ENCODE assay signal across 27 cellular contexts in genomic region chr16:64254443-64255367, GRCh38.
"Had no signal": no experiment of that assay in that cellular context is flagged by ENCODE, and none has a peak within 500 bp of the region (broad histone marks: within the 10 kb centered on the region; RNA-seq: fewer than 3 reads in every experiment).

No MANE protein-coding gene starts in this region.

- H3K4me3 ChIP-seq: ascending aorta, breast epithelium, gastrocnemius medialis, heart left ventricle had no signal

- DNase-seq: activated CD4-positive, alpha-beta memory T cell treated with anti-CD3 and anti-CD28 coated beads for 36 hours; activated CD4-positive, alpha-beta T cell treated with anti-CD3 and anti-CD28 coated beads for 36 hours; activated CD4-positive, alpha-beta T cell treated with anti-CD3 and anti-CD28 coated beads, Interleukin-2, amount 10 ng/mL, durations not matched to agents 24 days and 14 days; activated CD4-positive, CD25-positive, alpha-beta regulatory T cell; activated CD4-positive, CD25-positive, alpha-beta regulatory T cell treated with anti-CD3 and anti-CD28 coated beads, Interleukin-2, amount 50 U/mL, for 72 hours; activated CD8-positive, alpha-beta memory T cell treated with anti-CD3 and anti-CD28 coated beads, Interleukin-2, amount 10 ng/mL, durations not matched to agents 7 days and 5 days; activated CD8-positive, alpha-beta memory T cell treated with anti-CD3 and anti-CD28 coated beads, Interleukin-2, amount 50 U/mL, for 4 hours; activated CD8-positive, alpha-beta T cell treated with anti-CD3 and anti-CD28 coated beads, Interleukin-2, amount 10 ng/mL, durations not matched to agents 7 days and 5 days; activated effector memory CD4-positive, alpha-beta T cell treated with anti-CD3 and anti-CD28 coated beads, Interleukin-2, amount 50 U/mL, for 16 hours; activated naive CD4-positive, alpha-beta T cell treated with anti-CD3 and anti-CD28 coated beads for 36 hours; activated naive CD8-positive, alpha-beta T cell treated with anti-CD3 and anti-CD28 coated beads, Interleukin-2, amount 10 ng/mL, durations not matched to agents 7 days and 5 days; activated T-cell treated with anti-CD3 and anti-CD28 coated beads, Interleukin-2, amount 50 U/mL, for 1 hour; activated T-cell treated with anti-CD3 and anti-CD28 coated beads, Interleukin-2, amount 50 U/mL, for 48 hours; cortex of kidney; dermis blood vessel endothelial cell; effector CD4-positive, alpha-beta T cell; effector memory CD8-positive, alpha-beta T cell; foreskin fibroblast; gastrocnemius medialis; glutamatergic neuron; heart left ventricle; SW 1271; T-cell; T-helper 9 cell had no signal

- H3K4me1 ChIP-seq: ascending aorta, breast epithelium had no signal

- ATAC-seq: activated CD4-positive, alpha-beta T cell treated with anti-CD3 and anti-CD28 coated beads for 36 hours; activated CD8-positive, alpha-beta memory T cell treated with anti-CD3 and anti-CD28 coated beads, Interleukin-2, amount 10 ng/mL, durations not matched to agents 7 days and 5 days; activated CD8-positive, alpha-beta T cell treated with anti-CD3 and anti-CD28 coated beads, Interleukin-2, amount 10 ng/mL, durations not matched to agents 7 days and 5 days; effector memory CD8-positive, alpha-beta T cell; esophagus mucosa; gastrocnemius medialis; heart left ventricle; T-cell had no signal

- H3K36me3 ChIP-seq: ascending aorta, breast epithelium, gastrocnemius medialis, heart left ventricle had no signal

- H3K27ac ChIP-seq: ascending aorta, breast epithelium, gastrocnemius medialis, heart left ventricle had no signal

- H3K9me3 ChIP-seq: ascending aorta, breast epithelium, gastrocnemius medialis, heart left ventricle had no signal

- H3K27me3 ChIP-seq: ascending aorta, breast epithelium, gastrocnemius medialis, heart left ventricle had no signal
